1 cellular context compared by ENCODE assay signal in the genomic region with DNA sequence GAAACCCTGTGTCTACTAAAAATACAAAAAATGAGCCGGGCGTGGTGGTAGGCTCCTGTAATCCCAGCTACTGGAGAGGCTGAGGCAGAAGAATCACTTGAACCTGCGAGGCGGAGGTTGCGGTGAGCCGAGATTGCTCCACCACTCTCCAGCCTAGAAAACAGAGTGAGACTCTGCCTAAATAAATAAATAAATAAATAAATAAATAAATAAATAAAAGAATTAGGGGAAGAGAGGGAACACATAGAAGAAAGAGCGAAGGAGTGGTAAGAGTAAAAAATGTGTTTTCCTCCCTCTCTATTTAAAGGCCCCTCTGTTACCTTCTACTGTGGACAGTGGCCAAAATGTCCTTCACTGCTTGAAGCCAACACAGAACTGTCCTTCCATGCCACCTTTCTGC.
A peak's percentile ranks its signal among the peaks of the same experiment; 100 is the strongest.
TF ChIP-seq lines count a peak whose summit lies in the region.

No MANE protein-coding gene starts in this region.

TF ChIP-seq in HEK293, 187 proteins besides CTCF, POLR2A, EP300 and RAD21 (continued from another document):
- TF ChIP-seq, protein P1, sequence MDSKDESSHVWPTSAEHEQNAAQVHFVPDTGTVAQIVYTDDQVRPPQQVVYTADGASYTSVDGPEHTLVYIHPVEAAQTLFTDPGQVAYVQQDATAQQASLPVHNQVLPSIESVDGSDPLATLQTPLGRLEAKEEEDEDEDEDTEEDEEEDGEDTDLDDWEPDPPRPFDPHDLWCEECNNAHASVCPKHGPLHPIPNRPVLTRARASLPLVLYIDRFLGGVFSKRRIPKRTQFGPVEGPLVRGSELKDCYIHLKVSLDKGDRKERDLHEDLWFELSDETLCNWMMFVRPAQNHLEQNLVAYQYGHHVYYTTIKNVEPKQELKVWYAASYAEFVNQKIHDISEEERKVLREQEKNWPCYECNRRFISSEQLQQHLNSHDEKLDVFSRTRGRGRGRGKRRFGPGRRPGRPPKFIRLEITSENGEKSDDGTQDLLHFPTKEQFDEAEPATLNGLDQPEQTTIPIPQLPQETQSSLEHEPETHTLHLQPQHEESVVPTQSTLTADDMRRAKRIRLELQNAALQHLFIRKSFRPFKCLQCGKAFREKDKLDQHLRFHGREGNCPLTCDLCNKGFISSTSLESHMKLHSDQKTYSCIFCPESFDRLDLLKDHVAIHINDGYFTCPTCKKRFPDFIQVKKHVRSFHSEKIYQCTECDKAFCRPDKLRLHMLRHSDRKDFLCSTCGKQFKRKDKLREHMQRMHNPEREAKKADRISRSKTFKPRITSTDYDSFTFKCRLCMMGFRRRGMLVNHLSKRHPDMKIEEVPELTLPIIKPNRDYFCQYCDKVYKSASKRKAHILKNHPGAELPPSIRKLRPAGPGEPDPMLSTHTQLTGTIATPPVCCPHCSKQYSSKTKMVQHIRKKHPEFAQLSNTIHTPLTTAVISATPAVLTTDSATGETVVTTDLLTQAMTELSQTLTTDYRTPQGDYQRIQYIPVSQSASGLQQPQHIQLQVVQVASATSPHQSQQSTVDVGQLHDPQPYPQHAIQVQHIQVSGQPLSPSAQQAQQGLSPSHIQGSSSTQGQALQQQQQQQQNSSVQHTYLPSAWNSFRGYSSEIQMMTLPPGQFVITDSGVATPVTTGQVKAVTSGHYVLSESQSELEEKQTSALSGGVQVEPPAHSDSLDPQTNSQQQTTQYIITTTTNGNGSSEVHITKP (tag by site-specific recombination; IDR thresholded peaks at IDR 0.05) = no peak
- TF ChIP-seq, protein P2, sequence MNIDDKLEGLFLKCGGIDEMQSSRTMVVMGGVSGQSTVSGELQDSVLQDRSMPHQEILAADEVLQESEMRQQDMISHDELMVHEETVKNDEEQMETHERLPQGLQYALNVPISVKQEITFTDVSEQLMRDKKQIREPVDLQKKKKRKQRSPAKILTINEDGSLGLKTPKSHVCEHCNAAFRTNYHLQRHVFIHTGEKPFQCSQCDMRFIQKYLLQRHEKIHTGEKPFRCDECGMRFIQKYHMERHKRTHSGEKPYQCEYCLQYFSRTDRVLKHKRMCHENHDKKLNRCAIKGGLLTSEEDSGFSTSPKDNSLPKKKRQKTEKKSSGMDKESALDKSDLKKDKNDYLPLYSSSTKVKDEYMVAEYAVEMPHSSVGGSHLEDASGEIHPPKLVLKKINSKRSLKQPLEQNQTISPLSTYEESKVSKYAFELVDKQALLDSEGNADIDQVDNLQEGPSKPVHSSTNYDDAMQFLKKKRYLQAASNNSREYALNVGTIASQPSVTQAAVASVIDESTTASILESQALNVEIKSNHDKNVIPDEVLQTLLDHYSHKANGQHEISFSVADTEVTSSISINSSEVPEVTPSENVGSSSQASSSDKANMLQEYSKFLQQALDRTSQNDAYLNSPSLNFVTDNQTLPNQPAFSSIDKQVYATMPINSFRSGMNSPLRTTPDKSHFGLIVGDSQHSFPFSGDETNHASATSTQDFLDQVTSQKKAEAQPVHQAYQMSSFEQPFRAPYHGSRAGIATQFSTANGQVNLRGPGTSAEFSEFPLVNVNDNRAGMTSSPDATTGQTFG (tag by site-specific recombination; IDR thresholded peaks at IDR 0.05; ENCODE audit: borderline replicate concordance) = no peak
- TF ChIP-seq KLF10 (tag by site-specific recombination; IDR thresholded peaks at IDR 0.05) (no peak), ZNF37A (tag by site-specific recombination; IDR thresholded peaks at IDR 0.05) (no peak), ZBTB8A (tag by site-specific recombination; IDR thresholded peaks at IDR 0.05) (peak; percentile 44)
- TF ChIP-seq, protein P3, sequence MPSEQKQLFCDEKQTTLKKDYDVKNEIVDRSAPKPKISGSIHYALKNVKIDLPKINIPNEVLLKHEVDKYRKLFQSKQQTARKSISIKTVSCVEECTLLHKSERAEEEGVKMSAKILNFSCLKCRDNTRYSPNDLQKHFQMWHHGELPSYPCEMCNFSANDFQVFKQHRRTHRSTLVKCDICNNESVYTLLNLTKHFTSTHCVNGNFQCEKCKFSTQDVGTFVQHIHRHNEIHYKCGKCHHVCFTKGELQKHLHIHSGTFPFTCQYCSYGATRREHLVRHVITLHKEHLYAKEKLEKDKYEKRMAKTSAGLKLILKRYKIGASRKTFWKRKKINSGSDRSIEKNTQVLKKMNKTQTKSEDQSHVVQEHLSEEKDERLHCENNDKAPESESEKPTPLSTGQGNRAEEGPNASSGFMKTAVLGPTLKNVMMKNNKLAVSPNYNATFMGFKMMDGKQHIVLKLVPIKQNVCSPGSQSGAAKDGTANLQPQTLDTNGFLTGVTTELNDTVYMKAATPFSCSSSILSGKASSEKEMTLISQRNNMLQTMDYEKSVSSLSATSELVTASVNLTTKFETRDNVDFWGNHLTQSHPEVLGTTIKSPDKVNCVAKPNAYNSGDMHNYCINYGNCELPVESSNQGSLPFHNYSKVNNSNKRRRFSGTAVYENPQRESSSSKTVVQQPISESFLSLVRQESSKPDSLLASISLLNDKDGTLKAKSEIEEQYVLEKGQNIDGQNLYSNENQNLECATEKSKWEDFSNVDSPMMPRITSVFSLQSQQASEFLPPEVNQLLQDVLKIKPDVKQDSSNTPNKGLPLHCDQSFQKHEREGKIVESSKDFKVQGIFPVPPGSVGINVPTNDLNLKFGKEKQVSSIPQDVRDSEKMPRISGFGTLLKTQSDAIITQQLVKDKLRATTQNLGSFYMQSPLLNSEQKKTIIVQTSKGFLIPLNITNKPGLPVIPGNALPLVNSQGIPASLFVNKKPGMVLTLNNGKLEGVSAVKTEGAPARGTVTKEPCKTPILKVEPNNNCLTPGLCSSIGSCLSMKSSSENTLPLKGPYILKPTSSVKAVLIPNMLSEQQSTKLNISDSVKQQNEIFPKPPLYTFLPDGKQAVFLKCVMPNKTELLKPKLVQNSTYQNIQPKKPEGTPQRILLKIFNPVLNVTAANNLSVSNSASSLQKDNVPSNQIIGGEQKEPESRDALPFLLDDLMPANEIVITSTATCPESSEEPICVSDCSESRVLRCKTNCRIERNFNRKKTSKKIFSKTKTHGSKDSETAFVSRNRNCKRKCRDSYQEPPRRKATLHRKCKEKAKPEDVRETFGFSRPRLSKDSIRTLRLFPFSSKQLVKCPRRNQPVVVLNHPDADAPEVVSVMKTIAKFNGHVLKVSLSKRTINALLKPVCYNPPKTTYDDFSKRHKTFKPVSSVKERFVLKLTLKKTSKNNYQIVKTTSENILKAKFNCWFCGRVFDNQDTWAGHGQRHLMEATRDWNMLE (tag by site-specific recombination; conservative IDR thresholded peaks at IDR 0.05; ENCODE audit: low read depth) = peak; percentile 79
- TF ChIP-seq, protein P4, sequence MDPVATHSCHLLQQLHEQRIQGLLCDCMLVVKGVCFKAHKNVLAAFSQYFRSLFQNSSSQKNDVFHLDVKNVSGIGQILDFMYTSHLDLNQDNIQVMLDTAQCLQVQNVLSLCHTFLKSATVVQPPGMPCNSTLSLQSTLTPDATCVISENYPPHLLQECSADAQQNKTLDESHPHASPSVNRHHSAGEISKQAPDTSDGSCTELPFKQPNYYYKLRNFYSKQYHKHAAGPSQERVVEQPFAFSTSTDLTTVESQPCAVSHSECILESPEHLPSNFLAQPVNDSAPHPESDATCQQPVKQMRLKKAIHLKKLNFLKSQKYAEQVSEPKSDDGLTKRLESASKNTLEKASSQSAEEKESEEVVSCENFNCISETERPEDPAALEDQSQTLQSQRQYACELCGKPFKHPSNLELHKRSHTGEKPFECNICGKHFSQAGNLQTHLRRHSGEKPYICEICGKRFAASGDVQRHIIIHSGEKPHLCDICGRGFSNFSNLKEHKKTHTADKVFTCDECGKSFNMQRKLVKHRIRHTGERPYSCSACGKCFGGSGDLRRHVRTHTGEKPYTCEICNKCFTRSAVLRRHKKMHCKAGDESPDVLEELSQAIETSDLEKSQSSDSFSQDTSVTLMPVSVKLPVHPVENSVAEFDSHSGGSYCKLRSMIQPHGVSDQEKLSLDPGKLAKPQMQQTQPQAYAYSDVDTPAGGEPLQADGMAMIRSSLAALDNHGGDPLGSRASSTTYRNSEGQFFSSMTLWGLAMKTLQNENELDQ (tag by site-specific recombination; IDR thresholded peaks at IDR 0.05; ENCODE audit: low read depth) = no peak
